1 cellular context compared by ENCODE assay signal in genomic region chr17:62968445-62968923, GRCh38.
TF ChIP-seq lines count a peak whose summit lies in the region.

No MANE protein-coding gene starts in this region.

TF ChIP-seq in H1, 55 proteins besides CTCF, POLR2A, EP300 and RAD21:
- TF ChIP-seq SIN3A (conservative IDR thresholded peaks at IDR 0.05 in 1 of 2, IDR thresholded peaks at IDR 0.05 in 1 of 2; ENCODE audit: low read depth in 1 of 2, low read length in 2 of 2) (0 out of 4 replicates have a peak, but pooled peaks of 1 of the 2 experiments have one; percentile 46), YY1 (IDR thresholded peaks at IDR 0.05; ENCODE audit: low read depth, low read length) (0 out of 2 replicates have a peak, but pooled peaks have one; percentile 34), SP1 (IDR thresholded peaks at IDR 0.05; ENCODE audit: low read depth, low read length) (0 out of 2 replicates have a peak, but pooled peaks have one; percentile 29), TCF12 (IDR thresholded peaks at IDR 0.05; ENCODE audit: low read depth, low read length) (0 out of 2 replicates have a peak, but pooled peaks have one; percentile 24), HDAC2 (IDR thresholded peaks at IDR 0.05; ENCODE audit: borderline replicate concordance in 1 of 2, low read depth in 2 of 2, low read length in 2 of 2) (0 out of 4 replicates have a peak, but pooled peaks of 1 of the 2 experiments have one; percentile 6), TAF7 (optimal IDR thresholded peaks at IDR 0.05; ENCODE audit: borderline replicate concordance, low read depth, low read length) (no peak)
